In the genomic region with DNA sequence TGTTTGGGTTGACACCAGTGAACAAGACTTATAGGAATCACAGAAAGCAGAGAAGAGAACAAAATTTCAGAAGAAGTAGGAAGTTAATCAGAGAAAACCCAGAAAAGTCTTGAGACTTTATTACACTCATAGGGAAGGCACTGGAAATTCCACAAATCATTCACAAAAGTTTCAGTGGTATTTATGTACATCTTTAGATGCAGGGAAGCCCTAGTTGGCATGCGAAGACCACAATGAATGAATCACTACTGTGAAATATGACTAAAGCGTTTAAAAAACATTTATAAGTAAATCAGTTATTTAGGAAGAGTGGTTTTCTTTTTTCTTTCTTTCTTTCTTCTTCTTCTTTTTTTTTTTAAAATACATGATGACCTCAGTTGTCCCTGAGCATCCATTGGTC, we compare ENCODE assay signal across 17 cellular contexts.
DNase-seq lines count a peak whose midpoint lies in the region; ATAC-seq, FAIRE-seq and TF ChIP-seq lines count a peak whose summit lies in the region.
"Had no signal": no experiment of that assay in that cellular context is flagged by ENCODE, and none has a peak within 500 bp of the region (broad histone marks: within the 10 kb centered on the region; RNA-seq: fewer than 3 reads in every experiment).

No MANE protein-coding gene starts in this region.

- no peak overlapping the region for H3K4me3 ChIP-seq in choroid plexus epithelial cell (ENCODE audit: low read depth, low read length)
- H3K4me3 ChIP-seq in small intestine (ENCODE audit: low read depth in 1 of 2, low read length in 2 of 2), result no peak overlapping the region
- H3K4me3 ChIP-seq: BLaER1, HAP-1, PC-9, right atrium auricular region had no signal

- no peaks in the 10 kb centered on the region for H3K36me3 ChIP-seq in small intestine (ENCODE audit: control insufficient read depth in 2 of 2, insufficient read depth in 2 of 2, low read length in 2 of 2)
- H3K36me3 ChIP-seq: BLaER1, HAP-1, right atrium auricular region had no signal

- DNase-seq in A172 (ENCODE audit: low spot score), result peak; percentile 26
- peak; percentile 8 for DNase-seq in HT1080 (ENCODE audit: low read depth)
- peak; percentile 24 for DNase-seq in choroid plexus epithelial cell (ENCODE audit: low read depth)
- no peak for DNase-seq in small intestine
- no peak for DNase-seq in AG20443 (ENCODE audit: low spot score)
- DNase-seq in left colon, result no peak
- DNase-seq: effector CD4-positive, alpha-beta T cell; left ventricle myocardium superior; naive thymus-derived CD8-positive, alpha-beta T cell; NCI-H1105 treated with DMSO at 0.1 percent for 48 hours; PC-9; substantia nigra had no signal

- no peak for TF ChIP-seq CTCF in choroid plexus epithelial cell (conservative IDR thresholded peaks at IDR 0.05; ENCODE audit: low read depth, low read length)

- 77 to 90% (median 79%) methylated on average over 2 of the region's 2 CpGs for WGBS in small intestine, 3 donors

- ATAC-seq in GM18508 (IDR thresholded peaks at IDR 0.05; ENCODE audit: insufficient read depth, unreplicated experiment) (peak; percentile 84), esophagus mucosa (no peak), left colon (no peak)
- ATAC-seq: left ventricle myocardium superior; naive thymus-derived CD8-positive, alpha-beta T cell had no signal

- H3K27ac ChIP-seq in small intestine (ENCODE audit: low read depth in 1 of 2, low read length in 1 of 2), result no peak overlapping the region
- H3K27ac ChIP-seq: BLaER1, PC-9, right atrium auricular region had no signal

- intact Hi-C loops in left colon (cut with DNase I, micrococcal nuclease), result no loop called here

- H3K27me3 ChIP-seq in small intestine (ENCODE audit: control insufficient read depth in 2 of 2, insufficient read depth in 2 of 2, low read length in 2 of 2), result no peaks in the 10 kb centered on the region
- H3K27me3 ChIP-seq: BLaER1, right atrium auricular region had no signal

- no peaks in the 10 kb centered on the region for H3K4me1 ChIP-seq in small intestine (ENCODE audit: control insufficient read depth in 2 of 2, insufficient read depth in 1 of 2, low read depth in 1 of 2, low read length in 1 of 2)
- H3K4me1 ChIP-seq: BLaER1, HAP-1 had no signal

- no peaks in the 10 kb centered on the region for H3K9me3 ChIP-seq in small intestine (ENCODE audit: control insufficient read depth, low read depth)
- H3K9me3 ChIP-seq: BLaER1, HAP-1, right atrium auricular region had no signal

- no peak for FAIRE-seq in small intestine (lab: Jason Lieb, UNC)

Comparison
In these comparisons a context has a peak if more than half of its experiments do, and no peak if none do; other contexts are left out.
1. DNase-seq: peak in A172 (single experiment), HT1080 (single experiment) and choroid plexus epithelial cell (single experiment); none in small intestine (single experiment), AG20443 (single experiment) and left colon (0 of 2).